Comparison of ENCODE assay signal across 29 cellular contexts in genomic region chr5:161580621-161581020, GRCh38. TPM values are rescaled to one million over a fixed set of nuclear protein-coding genes. Genes with fewer than 3 reads are reported as not detected.
DNase-seq lines count a peak whose midpoint lies in the region; ATAC-seq, FAIRE-seq and TF ChIP-seq lines count a peak whose summit lies in the region.
"Had no signal": no experiment of that assay in that cellular context is flagged by ENCODE, and none has a peak within 500 bp of the region (broad histone marks: within the 10 kb centered on the region; RNA-seq: fewer than 3 reads in every experiment).

No MANE protein-coding gene starts in this region.

- intact Hi-C loops in kidney (cut with DNase I): no loop called here
- intact Hi-C loops in activated CD8-positive, alpha-beta T cell treated with anti-CD3 and anti-CD28 coated beads for 36 hours (cut with micrococcal nuclease): no loop called here

- H3K36me3 ChIP-seq in kidney (ENCODE audit: control insufficient read depth in 1 of 2, insufficient read depth in 2 of 2, low read length in 2 of 2): no peaks in the 10 kb centered on the region
- H3K36me3 ChIP-seq: BE2C, BLaER1 had no signal

- H3K27ac ChIP-seq in VCaP (no peak overlapping the region), kidney (ENCODE audit: low read depth in 2 of 2, low read length in 2 of 2) (no peak overlapping the region)
- H3K27ac ChIP-seq: 22Rv1, A549, BLaER1 had no signal

- FAIRE-seq in kidney (lab: Jason Lieb, UNC): peak; percentile 23
- FAIRE-seq: A549, GM12878, GM12892, GM18507 had no signal

- no peaks in the 10 kb centered on the region for H3K9me3 Mint-ChIP-seq in activated CD8-positive, alpha-beta T cell treated with anti-CD3 and anti-CD28 coated beads for 36 hours

- DNase-seq in Ammon's horn (ENCODE audit: low spot score) (peak; percentile 40), kidney (no peak), NCI-H2029 treated with DMSO at 0.1 percent for 48 hours (lab: John Stamatoyannopoulos, UW) (no peak), MV-4-11 (lab: John Stamatoyannopoulos, UW) (no peak)
- DNase-seq in activated CD8-positive, alpha-beta T cell treated with anti-CD3 and anti-CD28 coated beads for 36 hours: no peak
- DNase-seq: AML-193; BE2C; C1 segment of cervical spinal cord; CD4-positive, alpha-beta memory T cell; CD4-positive, CD25-positive, alpha-beta regulatory T cell; CD8-positive, alpha-beta memory T cell; COR-L47; DMS 273 treated with DMSO at 0.1 percent for 48 hours; DMS153; DMS53; DMS79; DND-41; EL; GDM1 had no signal

- no peak overlapping the region for H3K4me3 Mint-ChIP-seq in activated CD8-positive, alpha-beta T cell treated with anti-CD3 and anti-CD28 coated beads for 36 hours
- H3K4me3 Mint-ChIP-seq: CD14-positive monocyte; CD4-positive, alpha-beta memory T cell; CD4-positive, CD25-positive, alpha-beta regulatory T cell; CD8-positive, alpha-beta memory T cell had no signal

- TF ChIP-seq CTCF in VCaP (conservative IDR thresholded peaks at IDR 0.05): peak; percentile 22
- no peak for TF ChIP-seq CTCF in kidney (IDR thresholded peaks at IDR 0.05; ENCODE audit: borderline replicate concordance, extremely low read depth, insufficient read depth)
- no peak for TF ChIP-seq CTCF in activated CD8-positive, alpha-beta T cell treated with anti-CD3 and anti-CD28 coated beads for 36 hours (IDR thresholded peaks at IDR 0.05)

- no peaks in the 10 kb centered on the region for H3K4me1 ChIP-seq in kidney (ENCODE audit: control insufficient read depth in 1 of 2, insufficient read depth in 1 of 2, low read depth in 1 of 2, low read length in 2 of 2)
- H3K4me1 ChIP-seq: A549, BE2C had no signal

- H3K9me3 ChIP-seq in kidney (ENCODE audit: control insufficient read depth in 1 of 2, low read length in 2 of 2): no peaks in the 10 kb centered on the region
- H3K9me3 ChIP-seq: A549, BE2C, BLaER1 had no signal

- ATAC-seq in activated CD8-positive, alpha-beta T cell treated with anti-CD3 and anti-CD28 coated beads for 36 hours: no peak
- ATAC-seq: A549, GM12878 had no signal

- H3K36me3 Mint-ChIP-seq in activated CD8-positive, alpha-beta T cell treated with anti-CD3 and anti-CD28 coated beads for 36 hours (ENCODE audit: low read depth): no peaks in the 10 kb centered on the region
- H3K36me3 Mint-ChIP-seq: CD14-positive monocyte; CD4-positive, alpha-beta memory T cell; CD4-positive, CD25-positive, alpha-beta regulatory T cell; CD8-positive, alpha-beta memory T cell had no signal

- POLR2A ChIA-PET in activated CD8-positive, alpha-beta T cell treated with anti-CD3 and anti-CD28 coated beads for 36 hours (lab: Charles Lee): no interaction called here

- CTCF ChIA-PET in activated CD8-positive, alpha-beta T cell treated with anti-CD3 and anti-CD28 coated beads for 36 hours (lab: Charles Lee): no interaction called here

- no peak overlapping the region for H3K9ac ChIP-seq in kidney (ENCODE audit: low read length in 2 of 2)
- H3K9ac ChIP-seq: BLaER1 had no signal

- H3K27ac Mint-ChIP-seq in activated CD8-positive, alpha-beta T cell treated with anti-CD3 and anti-CD28 coated beads for 36 hours: no peak overlapping the region
- H3K27ac Mint-ChIP-seq: CD4-positive, alpha-beta memory T cell; CD4-positive, CD25-positive, alpha-beta regulatory T cell; CD8-positive, alpha-beta memory T cell had no signal

- H3K4me3 ChIP-seq in kidney (ENCODE audit: low read length in 2 of 2): no peak overlapping the region
- H3K4me3 ChIP-seq: A549, BLaER1, GM12878 had no signal

- no peaks in the 10 kb centered on the region for H3K27me3 Mint-ChIP-seq in activated CD8-positive, alpha-beta T cell treated with anti-CD3 and anti-CD28 coated beads for 36 hours
- H3K27me3 Mint-ChIP-seq: CD4-positive, alpha-beta memory T cell; CD4-positive, CD25-positive, alpha-beta regulatory T cell; CD8-positive, alpha-beta memory T cell had no signal

- no peaks in the 10 kb centered on the region for H3K4me1 Mint-ChIP-seq in activated CD8-positive, alpha-beta T cell treated with anti-CD3 and anti-CD28 coated beads for 36 hours (ENCODE audit: low read depth)
- H3K4me1 Mint-ChIP-seq: CD14-positive monocyte; CD4-positive, alpha-beta memory T cell; CD4-positive, CD25-positive, alpha-beta regulatory T cell; CD8-positive, alpha-beta memory T cell had no signal

RNA-seq across cellular contexts. Expression of gene GABRB2, which starts 34.1 kb away (rescaled TPM):
- total RNA-seq in kidney: 4.4 TPM
- 0.90 TPM for polyA plus RNA-seq in kidney (ENCODE audit: insufficient read depth, low read depth, low replicate concordance)
- total RNA-seq in activated CD8-positive, alpha-beta T cell treated with anti-CD3 and anti-CD28 coated beads for 36 hours: not detected
- total RNA-seq: A172; CD4-positive, alpha-beta memory T cell; CD4-positive, CD25-positive, alpha-beta regulatory T cell; CD8-positive, alpha-beta memory T cell; G401 had no signal
- polyA plus RNA-seq: A549; CD14-positive monocyte; CD4-positive, alpha-beta memory T cell; CD4-positive, CD25-positive, alpha-beta regulatory T cell; CD8-positive, alpha-beta memory T cell had no signal
